ENCODE assay signal across 21 cellular contexts in genomic region chr12:4423528-4424195, GRCh38. TPM values are rescaled to one million over a fixed set of nuclear protein-coding genes. Genes with fewer than 3 reads are reported as not detected.
"Had no signal": no experiment of that assay in that cellular context is flagged by ENCODE, and none has a peak within 500 bp of the region (broad histone marks: within the 10 kb centered on the region; RNA-seq: fewer than 3 reads in every experiment).

No MANE protein-coding gene starts in this region.

- DNase-seq: effector memory CD8-positive, alpha-beta T cell; esophagus squamous epithelium; foreskin fibroblast; glutamatergic neuron; immature natural killer cell; left ventricle myocardium inferior; mesenchymal stem cell; midbrain; naive B cell; psoas muscle; stimulated activated CD4-positive, alpha-beta T cell treated with anti-CD3 and anti-CD28 coated beads, Interleukin-12 subunit alpha, Interleukin-12 subunit beta, amount 100 ng/mL, for 4 hours; tibial artery; upper lobe of right lung had no signal

- H3K4me3 Mint-ChIP-seq: effector memory CD8-positive, alpha-beta T cell; immature natural killer cell; naive B cell; nephron; stimulated activated naive CD8-positive, alpha-beta T cell treated with anti-CD3 and anti-CD28 coated beads, Interleukin-15, Interleukin-2, amounts not matched to agents 100 ng/mL and 50 ng/mL, for 24 hours had no signal

- H3K4me3 ChIP-seq: esophagus squamous epithelium, gastroesophageal sphincter, left ventricle myocardium inferior, lung, psoas muscle, tibial artery, upper lobe of right lung, vagina had no signal

- H3K27ac ChIP-seq: esophagus squamous epithelium, gastroesophageal sphincter, left ventricle myocardium inferior, parathyroid adenoma, psoas muscle, tibial artery, upper lobe of right lung, vagina had no signal

- H3K27ac Mint-ChIP-seq: effector memory CD8-positive, alpha-beta T cell; immature natural killer cell; nephron; stimulated activated naive CD8-positive, alpha-beta T cell treated with anti-CD3 and anti-CD28 coated beads, Interleukin-15, Interleukin-2, amounts not matched to agents 100 ng/mL and 50 ng/mL, for 24 hours had no signal

- H3K4me1 ChIP-seq: esophagus squamous epithelium, left ventricle myocardium inferior, parathyroid adenoma, psoas muscle, tibial artery, upper lobe of right lung, vagina had no signal

- H3K9me3 Mint-ChIP-seq: effector memory CD8-positive, alpha-beta T cell; immature natural killer cell; nephron; stimulated activated naive CD8-positive, alpha-beta T cell treated with anti-CD3 and anti-CD28 coated beads, Interleukin-15, Interleukin-2, amounts not matched to agents 100 ng/mL and 50 ng/mL, for 24 hours had no signal

- H3K9me3 ChIP-seq: esophagus squamous epithelium, gastroesophageal sphincter, left ventricle myocardium inferior, psoas muscle, tibial artery, upper lobe of right lung, vagina had no signal

- H2AFZ ChIP-seq: parathyroid adenoma had no signal

- ATAC-seq: effector memory CD8-positive, alpha-beta T cell; gastroesophageal sphincter; psoas muscle; sciatic nerve had no signal

- H3K9ac ChIP-seq: parathyroid adenoma had no signal

- H3K36me3 Mint-ChIP-seq: immature natural killer cell, naive B cell had no signal

- H3K4me1 Mint-ChIP-seq: immature natural killer cell had no signal

- H3K27me3 ChIP-seq: gastroesophageal sphincter, tibial artery, vagina had no signal

- H3K36me3 ChIP-seq: esophagus squamous epithelium, gastroesophageal sphincter, left ventricle myocardium inferior, tibial artery, upper lobe of right lung, vagina had no signal

RNA-seq across cellular contexts. Expression of gene FGF6, which starts 22.0 kb away (rescaled TPM):
- polyA plus RNA-seq: immature natural killer cell, keratinocyte, lung had no signal

RNA-seq across cellular contexts. Expression of gene FGF23, which starts 44.1 kb away (rescaled TPM):
- polyA plus RNA-seq: immature natural killer cell, keratinocyte, psoas muscle had no signal
